9 cellular contexts compared by ENCODE assay signal in the genomic region with DNA sequence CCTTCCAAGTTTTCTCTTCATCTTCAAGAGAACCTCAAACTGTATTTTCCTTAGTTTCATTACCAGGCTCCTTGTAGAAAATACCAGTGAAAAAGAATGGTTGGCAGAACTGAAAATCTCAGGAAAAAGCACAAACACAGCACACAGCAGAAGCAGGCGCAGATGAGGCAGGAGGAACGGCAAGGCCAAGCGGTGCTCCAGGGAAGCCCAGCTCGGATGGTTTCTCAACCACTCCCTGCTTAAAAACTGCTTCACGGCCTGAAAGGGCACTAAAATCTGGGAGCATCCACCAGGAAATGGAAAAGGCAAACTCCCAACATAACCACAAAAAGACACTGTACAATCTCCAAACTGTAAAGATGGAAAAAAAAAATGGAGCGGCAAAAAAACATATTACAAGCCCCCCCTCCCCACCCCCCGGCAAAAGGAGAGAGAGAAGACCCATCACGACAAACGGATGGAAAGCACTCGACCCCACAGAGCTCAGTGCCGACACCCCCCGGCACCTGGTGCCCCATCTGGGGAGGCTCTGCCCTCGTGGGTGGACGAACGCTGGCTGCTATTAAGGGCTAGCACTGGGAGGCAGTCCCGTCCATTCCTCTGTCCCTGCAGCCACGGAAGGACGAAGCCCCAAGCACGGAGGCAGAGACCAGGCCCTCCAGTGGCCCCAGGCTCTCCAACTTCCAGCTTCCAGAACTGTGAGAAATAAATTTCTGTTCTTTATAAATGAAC.
A peak's percentile ranks its signal among the peaks of the same experiment; 100 is the strongest.
DNase-seq lines count a peak whose midpoint lies in the region; ATAC-seq and TF ChIP-seq lines count a peak whose summit lies in the region.
"Had no signal": no experiment of that assay in that cellular context is flagged by ENCODE, and none has a peak within 500 bp of the region (broad histone marks: within the 10 kb centered on the region; RNA-seq: fewer than 3 reads in every experiment).

No MANE protein-coding gene starts in this region.

- WGBS in smooth muscle cell (ENCODE audit: low lambda C conversion rate): 58% methylated on average over 19 of the region's 19 CpGs

- peak overlapping the region; percentile 84 for H3K27ac ChIP-seq in smooth muscle cell (ENCODE audit: low read depth)
- H3K27ac ChIP-seq in MM.1S (ENCODE audit: low read length): no peak overlapping the region

- no peak overlapping the region for H2AFZ ChIP-seq in smooth muscle cell (ENCODE audit: low read depth)
- H2AFZ ChIP-seq in MM.1S (ENCODE audit: low read length): no peak overlapping the region

- TF ChIP-seq CTCF in smooth muscle cell (IDR thresholded peaks at IDR 0.05; ENCODE audit: borderline replicate concordance, insufficient read depth, poor library complexity, severe bottlenecking) (no peak), MM.1S (IDR thresholded peaks at IDR 0.05; ENCODE audit: low read length) (no peak)

- peaks cover 100% of the 10 kb centered on the region for H4K20me1 ChIP-seq in smooth muscle cell (ENCODE audit: low read depth)
- peaks cover 9% of the 10 kb centered on the region; the same call in 1 of the 2 replicates for H4K20me1 ChIP-seq in MM.1S (ENCODE audit: insufficient read depth, low read length)

- H3K4me2 ChIP-seq in smooth muscle cell: peak overlapping the region; percentile 42
- no peak overlapping the region for H3K4me2 ChIP-seq in MM.1S (ENCODE audit: low read depth, low read length)

- DNase-seq in DMS53 (lab: John Stamatoyannopoulos, UW): peak; percentile 73
- no peak for DNase-seq in DMS53 treated with DMSO at 0.1 percent for 48 hours (lab: John Stamatoyannopoulos, UW; ENCODE audit: unreplicated experiment)
- DNase-seq in adipocyte (ENCODE audit: low read depth): no peak
- DNase-seq in islet precursor cell: peak; percentile 48
- DNase-seq in smooth muscle cell (lab: John Stamatoyannopoulos, UW; ENCODE audit: unreplicated experiment): no peak
- DNase-seq in MM.1S: no peak
- DNase-seq: GF-D8 had no signal

- ATAC-seq in activated CD4-positive, CD25-positive, alpha-beta regulatory T cell treated with anti-CD3 and anti-CD28 coated beads, Interleukin-2, amount 50 U/mL, for 24 hours: no peak
- no peak for ATAC-seq in GM19328 (IDR thresholded peaks at IDR 0.05; ENCODE audit: unreplicated experiment)

- H3K79me2 ChIP-seq in smooth muscle cell (ENCODE audit: low read depth) (peaks cover 100% of the 10 kb centered on the region), MM.1S (ENCODE audit: low read length) (peaks cover 98% of the 10 kb centered on the region)

- H3F3A ChIP-seq in smooth muscle cell (ENCODE audit: low read depth) (peaks cover 10% of the 10 kb centered on the region), MM.1S (ENCODE audit: insufficient read depth, low read length) (no peaks in the 10 kb centered on the region)

- peaks cover 33% of the 10 kb centered on the region for H3K4me1 ChIP-seq in adipocyte (ENCODE audit: control insufficient read depth, insufficient read depth, low read length)
- H3K4me1 ChIP-seq in smooth muscle cell (ENCODE audit: low read depth): peaks cover 18% of the 10 kb centered on the region
- H3K4me1 ChIP-seq in MM.1S (ENCODE audit: low read length): no peaks in the 10 kb centered on the region

- no peaks in the 10 kb centered on the region for H3K9me2 ChIP-seq in MM.1S (replicated peaks; ENCODE audit: insufficient read depth, low read length)

- H3K9me3 ChIP-seq in adipocyte (ENCODE audit: control insufficient read depth, low read length): no peaks in the 10 kb centered on the region
- H3K9me3 ChIP-seq in smooth muscle cell (replicated peaks; ENCODE audit: low read depth): no peaks in the 10 kb centered on the region
- H3K9me3 ChIP-seq in MM.1S (replicated peaks; ENCODE audit: insufficient read depth, low read length): no peaks in the 10 kb centered on the region

- H3K36me3 ChIP-seq in adipocyte (ENCODE audit: control insufficient read depth, insufficient read depth, low read length, severe bottlenecking) (no peaks in the 10 kb centered on the region), smooth muscle cell (ENCODE audit: low read depth) (no peaks in the 10 kb centered on the region), MM.1S (replicated peaks; ENCODE audit: insufficient read depth, low read length) (no peaks in the 10 kb centered on the region)

- H3K27me3 ChIP-seq in adipocyte (replicated peaks; ENCODE audit: control insufficient read depth, insufficient read depth, low read length) (no peaks in the 10 kb centered on the region), smooth muscle cell (ENCODE audit: low read depth) (no peaks in the 10 kb centered on the region), MM.1S (replicated peaks; ENCODE audit: insufficient read depth, low read length) (no peaks in the 10 kb centered on the region)

- H3K4me3 ChIP-seq in adipocyte (ENCODE audit: low read length) (peak overlapping the region; percentile 29), smooth muscle cell (no peak overlapping the region), MM.1S (ENCODE audit: low read length) (no peak overlapping the region)

- peak overlapping the region; percentile 51 for H3K9ac ChIP-seq in adipocyte (ENCODE audit: low read length)
- H3K9ac ChIP-seq in smooth muscle cell (ENCODE audit: low read depth): peak overlapping the region; percentile 33
- H3K9ac ChIP-seq in MM.1S (ENCODE audit: low read length): no peak overlapping the region

Comparison
In these comparisons a context has a peak if more than half of its experiments do, and no peak if none do; other contexts are left out.
1. DNase-seq: peak in DMS53 (single experiment) and islet precursor cell (single experiment); none in DMS53 treated with DMSO at 0.1 percent for 48 hours (single experiment), adipocyte (single experiment), smooth muscle cell (single experiment) and MM.1S (single experiment).